8 cellular contexts compared by ENCODE assay signal in genomic region chr21:44011774-44012473, GRCh38. TPM values are rescaled to one million over a fixed set of nuclear protein-coding genes. Genes with fewer than 3 reads are reported as not detected.
DNase-seq lines count a peak whose midpoint lies in the region; ATAC-seq and TF ChIP-seq lines count a peak whose summit lies in the region.

TSS of gene TRAPPC10 (plus strand) at chr21:44012309. CDS start at chr21:44012494, 185 bp downstream.

- intact Hi-C loops in activated CD8-positive, alpha-beta T cell treated with anti-CD3 and anti-CD28 coated beads for 36 hours (cut with micrococcal nuclease) = no loop called here
- intact Hi-C loops in lower lobe of right lung (cut with DNase I) = no loop called here

- no peaks in the 10 kb centered on the region for H3K9me3 Mint-ChIP-seq in activated CD8-positive, alpha-beta T cell treated with anti-CD3 and anti-CD28 coated beads for 36 hours

- peaks cover 40% of the 10 kb centered on the region for H3K4me1 Mint-ChIP-seq in activated CD8-positive, alpha-beta T cell treated with anti-CD3 and anti-CD28 coated beads for 36 hours (ENCODE audit: low read depth)

- peak within 1 kb of the TSS; percentile 77 for H3K4me3 ChIP-seq in BJ (ENCODE audit: low read depth, low read length)
- H3K4me3 ChIP-seq in lower lobe of right lung = peak within 1 kb of the TSS; percentile 90

- H3K36me3 ChIP-seq in BJ (ENCODE audit: control insufficient read depth, insufficient read depth, low read length) = no peaks in the 10 kb centered on the region
- H3K36me3 ChIP-seq in lower lobe of right lung = no peaks in the 10 kb centered on the region

- H3K27ac Mint-ChIP-seq in activated CD8-positive, alpha-beta T cell treated with anti-CD3 and anti-CD28 coated beads for 36 hours = peak within 1 kb of the TSS; percentile 96

- TF ChIP-seq POLR2A in GM19193 (IDR thresholded peaks at IDR 0.05; ENCODE audit: extremely low read depth, insufficient read depth, insufficient read length) = peak; percentile 91

- peaks cover 8% of the 10 kb centered on the region for H3K36me3 Mint-ChIP-seq in activated CD8-positive, alpha-beta T cell treated with anti-CD3 and anti-CD28 coated beads for 36 hours (ENCODE audit: low read depth)

- H3K4me1 ChIP-seq in lower lobe of right lung = peaks cover 48% of the 10 kb centered on the region

- H3K27me3 ChIP-seq in BJ (ENCODE audit: control insufficient read depth, insufficient read depth, low read length) = no peaks in the 10 kb centered on the region
- H3K27me3 ChIP-seq in lower lobe of right lung (ENCODE audit: low read depth) = no peaks in the 10 kb centered on the region

- CTCF ChIA-PET in BJ (lab: Yijun Ruan, JAX) = no interaction called here
- CTCF ChIA-PET in activated CD8-positive, alpha-beta T cell treated with anti-CD3 and anti-CD28 coated beads for 36 hours (lab: Charles Lee) = interaction anchor here (0.7 to 2.0 kb wide), 3 partner anchors 10 to 240 kb away, joined by 3 to 5 read pairs (median 4); no protein-coding TSS in a partner anchor

- ATAC-seq in HG03439 (IDR thresholded peaks at IDR 0.05; ENCODE audit: unreplicated experiment) = peak; percentile 61
- ATAC-seq in activated CD8-positive, alpha-beta T cell treated with anti-CD3 and anti-CD28 coated beads for 36 hours = peak; percentile 72
- ATAC-seq in lower lobe of right lung = peak; percentile 93 to 96

- H3K27ac ChIP-seq in lower lobe of right lung = peak within 1 kb of the TSS; percentile 98

- DNase-seq in BJ (ENCODE audit: low read depth) (peak; percentile 16), NCI-H82 (lab: John Stamatoyannopoulos, UW) (peak; percentile 90), ecto neural progenitor cell (ENCODE audit: low spot score) (peak; percentile 89), lower lobe of right lung (peak; percentile 90)
- peak; percentile 83 for DNase-seq in activated CD8-positive, alpha-beta T cell treated with anti-CD3 and anti-CD28 coated beads for 36 hours
- peak; percentile 73 to 82 for DNase-seq in stimulated activated CD4-positive, alpha-beta T cell treated with anti-CD3 and anti-CD28 coated beads, Interleukin-4, amount 100 ng/mL, for 48 hours (ENCODE audit: low read depth in 2 of 2)

- H3K27me3 Mint-ChIP-seq in activated CD8-positive, alpha-beta T cell treated with anti-CD3 and anti-CD28 coated beads for 36 hours = no peaks in the 10 kb centered on the region

- POLR2A ChIA-PET in BJ (lab: Charles Lee) = no interaction called here
- POLR2A ChIA-PET in activated CD8-positive, alpha-beta T cell treated with anti-CD3 and anti-CD28 coated beads for 36 hours (lab: Charles Lee) = interaction anchor here (1.0 to 3.8 kb wide), 5 partner anchors 66 to 119 kb away, joined by 4 to 35 read pairs (median 6); no protein-coding TSS in a partner anchor

- no peak for TF ChIP-seq CTCF in BJ (IDR thresholded peaks at IDR 0.05; ENCODE audit: insufficient read depth, low read depth, low read length)
- TF ChIP-seq CTCF in activated CD8-positive, alpha-beta T cell treated with anti-CD3 and anti-CD28 coated beads for 36 hours (IDR thresholded peaks at IDR 0.05) = no peak
- TF ChIP-seq CTCF in lower lobe of right lung (IDR thresholded peaks at IDR 0.05) = no peak

- H3K9me3 ChIP-seq in lower lobe of right lung = no peaks in the 10 kb centered on the region

- peak within 1 kb of the TSS; percentile 80 for H3K4me3 Mint-ChIP-seq in activated CD8-positive, alpha-beta T cell treated with anti-CD3 and anti-CD28 coated beads for 36 hours

RNA-seq across cellular contexts. Expression of gene TRAPPC10, which starts in this region (rescaled TPM):
- polyA plus RNA-seq in BJ (2011; rRNA removed) = 24.5 and 31.4 TPM in 2 replicates
- polyA minus RNA-seq in BJ (2011; rRNA and poly(A)+ RNA removed) = 18.7 and 22.0 TPM in 2 replicates
- total RNA-seq in activated CD8-positive, alpha-beta T cell treated with anti-CD3 and anti-CD28 coated beads for 36 hours = 10 to 100 TPM; 44.1 to 45.4 TPM
- 47.4 TPM for total RNA-seq in lower lobe of right lung

Comparison
In these comparisons a context has a peak if more than half of its experiments do, and no peak if none do; other contexts are left out.
1. Peak in every context shown above with its lines: DNase-seq, ATAC-seq, H3K4me3 ChIP-seq and H3K27ac ChIP-seq.
2. DNase-seq: peak in every context shown above with its lines; median percentile 90 in NCI-H82; 90 in lower lobe of right lung; 89 in ecto neural progenitor cell; 83 in activated CD8-positive, alpha-beta T cell treated with anti-CD3 and anti-CD28 coated beads for 36 hours; 78 in stimulated activated CD4-positive, alpha-beta T cell treated with anti-CD3 and anti-CD28 coated beads, Interleukin-4, amount 100 ng/mL, for 48 hours; 16 in BJ.